ENCODE assay signal across 8 cellular contexts in the genomic region with DNA sequence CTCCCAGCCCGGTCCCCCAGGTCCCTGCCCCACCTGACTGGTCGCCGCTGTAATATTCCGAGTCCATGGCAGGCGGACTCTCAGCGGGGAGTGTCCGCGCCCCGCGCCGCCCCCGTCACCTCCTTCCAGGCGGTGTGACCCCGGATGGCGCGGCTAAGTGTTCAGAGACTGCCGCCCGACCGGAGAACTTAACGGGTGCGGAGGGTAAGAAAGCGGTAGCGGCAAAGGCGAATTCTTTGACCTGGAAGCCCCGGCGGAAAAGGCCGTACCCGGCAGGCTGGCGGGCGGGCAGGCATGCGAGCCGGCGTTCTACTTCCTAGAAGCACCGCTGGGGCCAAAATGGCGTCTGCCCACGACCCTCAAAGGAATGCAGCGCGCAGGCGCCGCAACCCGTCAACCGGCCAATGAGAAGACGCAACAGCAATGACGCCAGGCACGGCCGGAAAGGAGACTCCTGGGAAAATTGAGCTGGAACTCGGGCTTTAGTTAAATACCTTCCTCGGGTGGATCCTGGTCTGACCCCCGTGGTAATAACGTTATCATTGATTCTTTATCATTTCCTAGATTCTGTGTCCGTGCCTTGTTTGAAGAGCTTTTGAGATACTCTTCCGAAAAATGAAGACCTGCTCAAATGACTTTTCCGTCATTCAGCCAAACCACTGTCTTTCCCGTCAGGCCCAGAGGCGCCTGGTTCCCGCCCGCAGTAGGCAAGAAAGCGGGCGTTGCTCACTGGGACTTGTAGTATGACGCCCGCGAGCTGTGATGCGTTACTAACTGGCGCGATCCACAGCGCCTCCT. TPM values are rescaled to one million over a fixed set of nuclear protein-coding genes. Genes with fewer than 3 reads are reported as not detected.
DNase-seq lines count a peak whose midpoint lies in the region; ATAC-seq and TF ChIP-seq lines count a peak whose summit lies in the region.

Gene IWS1, minus strand, starts transcription at position 348 of the 798 bp plus-strand sequence. Its CDS starts 281 bp downstream, at position 67.

- peak; percentile 91 for ATAC-seq in GM21717 (IDR thresholded peaks at IDR 0.05; ENCODE audit: unreplicated experiment)

- peak within 1 kb of the TSS; percentile 91 for H3K4me3 Mint-ChIP-seq in activated T-cell treated with anti-CD3 and anti-CD28 coated beads, Interleukin-2, amount 50 U/mL, for 24 hours

- peak within 1 kb of the TSS; percentile 97 to 98 for H3K27ac ChIP-seq in mucosa of rectum (ENCODE audit: low read depth in 2 of 2, low read length in 2 of 2)

- peak within 1 kb of the TSS; percentile 99 for H3K27ac Mint-ChIP-seq in activated T-cell treated with anti-CD3 and anti-CD28 coated beads, Interleukin-2, amount 50 U/mL, for 24 hours

- H3K4me3 ChIP-seq in mucosa of rectum (ENCODE audit: low read length in 2 of 2): peak within 1 kb of the TSS; percentile 88 to 90

- H3K4me1 ChIP-seq in mucosa of rectum (ENCODE audit: control insufficient read depth in 2 of 2, insufficient read depth in 2 of 2, low read length in 2 of 2): peaks cover 12 to 14% of the 10 kb centered on the region in 2 donors

- peaks cover 39% of the 10 kb centered on the region for H3K36me3 Mint-ChIP-seq in activated T-cell treated with anti-CD3 and anti-CD28 coated beads, Interleukin-2, amount 50 U/mL, for 24 hours (ENCODE audit: low read depth)

- H3K27me3 ChIP-seq in mucosa of rectum (ENCODE audit: control insufficient read depth in 2 of 2, insufficient read depth in 2 of 2, low read length in 2 of 2): no peaks in the 10 kb centered on the region

- in situ Hi-C loops in KBM-7 (cut with MboI; ENCODE audit: low pct_unique_long_range_greater_than_20kb, low sequenced_read_pairs): no loop called here

- no peaks in the 10 kb centered on the region for H3K9me3 Mint-ChIP-seq in activated T-cell treated with anti-CD3 and anti-CD28 coated beads, Interleukin-2, amount 50 U/mL, for 24 hours

- H3K4me1 Mint-ChIP-seq in activated T-cell treated with anti-CD3 and anti-CD28 coated beads, Interleukin-2, amount 50 U/mL, for 24 hours (ENCODE audit: low read depth): peaks cover 35% of the 10 kb centered on the region

- H3K9ac ChIP-seq in mucosa of rectum (ENCODE audit: low read depth in 1 of 2, low read length in 2 of 2): peak within 1 kb of the TSS; percentile 88 to 97

- TF ChIP-seq POLR2A in erythroblast (IDR thresholded peaks at IDR 0.05; ENCODE audit: low read length): peak; percentile 91

- DNase-seq in DMS53 (lab: John Stamatoyannopoulos, UW): peak; percentile 99
- DNase-seq in KBM-7: peak; percentile 97
- peak; percentile 92 for DNase-seq in activated T-cell treated with anti-CD3 and anti-CD28 coated beads, Interleukin-2, amount 50 U/mL, for 24 hours
- peak; percentile 97 to 98 for DNase-seq in erythroblast (lab: John Stamatoyannopoulos, UW)
- DNase-seq in stimulated activated CD8-positive, alpha-beta memory T cell treated with anti-CD3 and anti-CD28 coated beads, Interleukin-4, amount 100 ng/mL, for 48 hours: peak; percentile 93

- peaks cover 11 to 22% of the 10 kb centered on the region in 2 donors for H3K36me3 ChIP-seq in mucosa of rectum (ENCODE audit: control insufficient read depth in 2 of 2, insufficient read depth in 2 of 2, low read length in 2 of 2)

- no peaks in the 10 kb centered on the region for H3K27me3 Mint-ChIP-seq in activated T-cell treated with anti-CD3 and anti-CD28 coated beads, Interleukin-2, amount 50 U/mL, for 24 hours

- H3K9me3 ChIP-seq in mucosa of rectum (ENCODE audit: control insufficient read depth in 2 of 2, low read length in 2 of 2): no peaks in the 10 kb centered on the region

TF ChIP-seq in PFSK-1, 5 proteins besides CTCF, POLR2A, EP300 and RAD21:
- TF ChIP-seq POLR2AphosphoS5 (IDR thresholded peaks at IDR 0.05; ENCODE audit: low read depth, low read length): peak; percentile 85
- peak; percentile 75; the same call in 1 of the 2 replicates for TF ChIP-seq TAF1 (IDR thresholded peaks at IDR 0.05; ENCODE audit: borderline replicate concordance, insufficient read depth, low read length)
- TF ChIP-seq REST (IDR thresholded peaks at IDR 0.05; ENCODE audit: insufficient read depth in 1 of 2, low read depth in 2 of 2, low read length in 2 of 2): 0 out of 4 replicates have a peak, but pooled peaks have one; percentile 9 to 13
- TF ChIP-seq FOXP2 (optimal IDR thresholded peaks at IDR 0.05; ENCODE audit: borderline replicate concordance, extremely low read depth, extremely low read length, insufficient read depth): peak; percentile 54
- no peak for TF ChIP-seq SIN3A (IDR thresholded peaks at IDR 0.05; ENCODE audit: borderline replicate concordance, insufficient read depth, low read length)

RNA-seq across cellular contexts. Expression of gene IWS1, which starts in this region (rescaled TPM):
- polyA plus RNA-seq in PFSK-1 (2012; ENCODE audit: insufficient read length, low read depth): 46.8 TPM

Comparison
In these comparisons a context has a peak if more than half of its experiments do, and no peak if none do; other contexts are left out.
1. Peak in every context shown above with its lines: DNase-seq, ATAC-seq, H3K4me3 ChIP-seq and H3K27ac ChIP-seq.